Comparison of ENCODE assay signal across 13 cellular contexts in the genomic region with DNA sequence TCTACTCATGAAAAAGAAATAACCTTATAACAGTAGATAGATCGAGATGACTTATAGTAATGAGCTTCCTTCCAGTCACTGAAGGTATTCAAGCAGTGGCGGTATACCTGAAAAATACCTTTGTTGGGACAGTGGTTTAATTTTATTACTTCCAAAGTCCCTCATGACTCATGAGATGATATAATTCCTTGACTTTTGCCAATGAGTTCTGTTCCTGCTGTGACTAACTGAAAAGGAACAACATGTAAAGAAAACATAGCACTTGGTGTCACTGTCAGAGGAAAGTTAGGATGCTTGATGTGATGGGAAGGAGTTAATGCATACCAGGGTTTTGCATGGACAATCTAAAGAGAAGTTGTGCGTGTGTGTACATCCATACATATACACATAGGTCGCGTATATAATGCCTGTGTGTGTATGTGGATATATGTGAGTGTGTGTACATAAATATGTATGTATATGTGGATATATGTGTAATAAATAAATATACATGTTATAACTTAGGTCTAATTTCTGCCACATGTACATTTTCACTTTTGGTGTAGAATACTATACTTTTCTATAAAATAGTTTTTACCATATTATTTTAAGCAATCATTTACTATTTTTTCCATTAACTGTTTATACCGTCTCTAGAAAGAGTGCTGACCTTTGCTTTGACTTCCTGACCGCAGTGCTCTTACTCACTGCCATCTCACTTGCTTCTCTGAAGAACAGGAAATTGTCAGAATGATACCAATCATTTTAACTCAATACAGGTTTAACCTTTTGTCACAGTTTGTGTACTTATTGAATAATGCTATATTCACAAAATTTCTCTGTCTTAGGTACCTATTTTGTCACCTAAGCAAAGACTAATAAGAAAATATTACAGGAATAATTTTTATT. TPM values are rescaled to one million over a fixed set of nuclear protein-coding genes. Genes with fewer than 3 reads are reported as not detected.
DNase-seq lines count a peak whose midpoint lies in the region; ATAC-seq, FAIRE-seq and TF ChIP-seq lines count a peak whose summit lies in the region.
"Had no signal": no experiment of that assay in that cellular context is flagged by ENCODE, and none has a peak within 500 bp of the region (broad histone marks: within the 10 kb centered on the region; RNA-seq: fewer than 3 reads in every experiment).

No MANE protein-coding gene starts in this region.

- H3K36me3 ChIP-seq in astrocyte (ENCODE audit: insufficient read depth, low read length) (peaks cover 2% of the 10 kb centered on the region), mesenchymal stem cell (ENCODE audit: control insufficient read depth in 1 of 2, insufficient read depth in 2 of 2, low read depth in 1 of 2, low read length in 2 of 2) (peaks cover 0 to 19% of the 10 kb centered on the region in 2 experiments), mesendoderm (ENCODE audit: control insufficient read depth, insufficient read depth, low read length) (no peaks in the 10 kb centered on the region)

- H2BK12ac ChIP-seq in mesenchymal stem cell (ENCODE audit: low read length in 2 of 2), result no peak overlapping the region

- 23% methylated on average over 2 of the region's 7 CpGs for WGBS in mesenchymal stem cell
- WGBS in mesendoderm (ENCODE audit: extremely low coverage, insufficient coverage, low lambda C conversion rate), result no CpG with 5 or more reads among the region's 7 CpGs

- no peaks in the 10 kb centered on the region for H3K79me2 ChIP-seq in astrocyte (ENCODE audit: insufficient read depth, low read length)
- H3K79me2 ChIP-seq in mesendoderm (ENCODE audit: control insufficient read depth, insufficient read depth, low read length), result no peaks in the 10 kb centered on the region

- H3K9ac ChIP-seq in astrocyte (ENCODE audit: low read length), result no peak overlapping the region
- no peak overlapping the region for H3K9ac ChIP-seq in mesenchymal stem cell (ENCODE audit: low read length)
- no peak overlapping the region for H3K9ac ChIP-seq in mesendoderm (ENCODE audit: low read length)

- FAIRE-seq in RCC 7860 (lab: Jason Lieb, UNC), result peak; percentile 96
- FAIRE-seq in astrocyte (lab: Jason Lieb, UNC), result peak; percentile 54
- FAIRE-seq: G401.6, GM19239 had no signal

- H3K18ac ChIP-seq in mesenchymal stem cell (ENCODE audit: low read depth in 1 of 2, low read length in 2 of 2), result no peak overlapping the region
- H3K18ac ChIP-seq in mesendoderm (ENCODE audit: low read length), result no peak overlapping the region

- ATAC-seq in HG02642 (IDR thresholded peaks at IDR 0.05; ENCODE audit: poor library complexity, unreplicated experiment), result no peak

- H3K27me3 ChIP-seq in astrocyte (ENCODE audit: insufficient read depth, low read length) (no peaks in the 10 kb centered on the region), mesenchymal stem cell (ENCODE audit: control insufficient read depth in 1 of 2, insufficient read depth in 1 of 2, low read length in 2 of 2) (no peaks in the 10 kb centered on the region), mesendoderm (ENCODE audit: insufficient read depth, low read length, poor library complexity) (no peaks in the 10 kb centered on the region)

- no peak overlapping the region for H3K4me3 ChIP-seq in astrocyte (ENCODE audit: insufficient read depth, low read depth, low read length)
- no peak overlapping the region for H3K4me3 ChIP-seq in mesenchymal stem cell (ENCODE audit: insufficient read depth in 1 of 2, low read depth in 1 of 2, low read length in 2 of 2)
- H3K4me3 ChIP-seq in mesendoderm (ENCODE audit: low read length), result no peak overlapping the region

- no peak overlapping the region for H3K27ac Mint-ChIP-seq in astrocyte (ENCODE audit: unreplicated experiment)
- H3K27ac Mint-ChIP-seq: IgD-negative memory B cell had no signal

- no peaks in the 10 kb centered on the region for H4K20me1 ChIP-seq in astrocyte (ENCODE audit: insufficient read depth, low read length)

- H4K8ac ChIP-seq in mesenchymal stem cell (ENCODE audit: low read length) (no peak overlapping the region), mesendoderm (ENCODE audit: low read depth, low read length) (no peak overlapping the region)

- H2AK5ac ChIP-seq in mesenchymal stem cell (ENCODE audit: low read length, severe bottlenecking) (no peak overlapping the region), mesendoderm (ENCODE audit: low read length) (no peak overlapping the region)

- no peaks in the 10 kb centered on the region for H3K4me1 Mint-ChIP-seq in astrocyte (ENCODE audit: low read depth, unreplicated experiment)

- H3K4ac ChIP-seq in mesenchymal stem cell (ENCODE audit: low read depth in 1 of 2, low read length in 2 of 2) (no peak overlapping the region), mesendoderm (ENCODE audit: low read depth, low read length) (no peak overlapping the region)

- H2BK120ac ChIP-seq in mesenchymal stem cell (ENCODE audit: low read depth, low read length) (no peak overlapping the region), mesendoderm (ENCODE audit: low read depth, low read length) (no peak overlapping the region)

- H3K27ac ChIP-seq in astrocyte (ENCODE audit: low read depth, low read length) (no peak overlapping the region), mesenchymal stem cell (ENCODE audit: low read length, poor library complexity, severe bottlenecking) (peak overlapping the region; percentile 49), mesendoderm (ENCODE audit: low read depth, low read length) (no peak overlapping the region)

- peaks cover 10% of the 10 kb centered on the region for H3K4me1 ChIP-seq in astrocyte (ENCODE audit: insufficient read depth, low read length)
- peaks cover 4% of the 10 kb centered on the region for H3K4me1 ChIP-seq in mesenchymal stem cell (ENCODE audit: control insufficient read depth, insufficient read depth, low read depth, low read length)
- H3K4me1 ChIP-seq in mesendoderm (ENCODE audit: control insufficient read depth, low read depth, low read length), result no peaks in the 10 kb centered on the region

- H2BK15ac ChIP-seq in mesenchymal stem cell (ENCODE audit: low read depth, poor library complexity, severe bottlenecking), result no peak overlapping the region
- no peak overlapping the region for H2BK15ac ChIP-seq in mesendoderm (replicated peaks; ENCODE audit: low read depth)

- H4K91ac ChIP-seq in mesenchymal stem cell (ENCODE audit: low read length), result no peak overlapping the region

- DNase-seq in EL (peak; percentile 70), RCC 7860 (ENCODE audit: low spot score) (peak; percentile 68), astrocyte (ENCODE audit: low read depth) (peak; percentile 18), mesenchymal stem cell (peak; percentile 71), nucleus accumbens (lab: John Stamatoyannopoulos, UW) (no peak), DMS 273 treated with DMSO at 0.1 percent for 48 hours (lab: John Stamatoyannopoulos, UW) (no peak), mesendoderm (no peak)
- DNase-seq: NCI-H510A treated with DMSO at 0.1 percent for 48 hours, posterior cingulate gyrus had no signal

- no peak overlapping the region for H3K56ac ChIP-seq in mesendoderm (ENCODE audit: low read length)

- no peaks in the 10 kb centered on the region for H3K27me3 Mint-ChIP-seq in astrocyte (ENCODE audit: low read depth, unreplicated experiment)
- H3K27me3 Mint-ChIP-seq: IgD-negative memory B cell had no signal

- TF ChIP-seq CTCF in astrocyte (IDR thresholded peaks at IDR 0.05; ENCODE audit: insufficient read depth, low read depth, low read length), result no peak

- no peaks in the 10 kb centered on the region for H3K9me3 ChIP-seq in astrocyte (ENCODE audit: insufficient read depth, low read depth, low read length)
- no peaks in the 10 kb centered on the region for H3K9me3 ChIP-seq in mesenchymal stem cell (ENCODE audit: control insufficient read depth, low read length)

- H4K5ac ChIP-seq in mesendoderm (ENCODE audit: low read length), result no peak overlapping the region

- H2AFZ ChIP-seq in astrocyte (ENCODE audit: low read depth, low read length), result no peak overlapping the region
- no peak overlapping the region for H2AFZ ChIP-seq in mesenchymal stem cell (ENCODE audit: low read depth, low read length)

- H3K4me2 ChIP-seq in astrocyte (ENCODE audit: low read length) (peak overlapping the region; percentile 47), mesenchymal stem cell (ENCODE audit: low read length, poor library complexity, severe bottlenecking) (peak overlapping the region; percentile 11), mesendoderm (ENCODE audit: low read length) (no peak overlapping the region)

- H3K14ac ChIP-seq in mesenchymal stem cell (ENCODE audit: low read length in 2 of 2), result no peak overlapping the region

- H3K9me3 Mint-ChIP-seq in astrocyte (ENCODE audit: unreplicated experiment), result no peaks in the 10 kb centered on the region
- H3K9me3 Mint-ChIP-seq: IgD-negative memory B cell had no signal

- no peak overlapping the region for H2BK5ac ChIP-seq in mesenchymal stem cell (ENCODE audit: low read depth, low read length, poor library complexity, severe bottlenecking)
- H2BK5ac ChIP-seq in mesendoderm (ENCODE audit: low read length), result no peak overlapping the region

- H3K79me1 ChIP-seq in mesenchymal stem cell (replicated peaks; ENCODE audit: low read length, poor library complexity, severe bottlenecking) (peaks cover 4% of the 10 kb centered on the region), mesendoderm (ENCODE audit: low read length) (no peaks in the 10 kb centered on the region)

- H3K23ac ChIP-seq in mesenchymal stem cell (ENCODE audit: low read length in 2 of 2), result no peak overlapping the region
- no peak overlapping the region for H3K23ac ChIP-seq in mesendoderm (ENCODE audit: low read length)

- H3K4me3 Mint-ChIP-seq in astrocyte (ENCODE audit: unreplicated experiment), result no peak overlapping the region
- H3K4me3 Mint-ChIP-seq: IgD-negative memory B cell had no signal

- H3K36me3 Mint-ChIP-seq in astrocyte (ENCODE audit: low read depth, unreplicated experiment), result peaks cover 4% of the 10 kb centered on the region

RNA-seq across cellular contexts. Expression of a gene that starts 12.6 kb away (rescaled TPM):
- 112 and 124 TPM in 2 replicates for total RNA-seq in astrocyte
- 35.0 TPM for polyA plus RNA-seq in mesenchymal stem cell (2013, experiment 1 of 2)
- 35.8 TPM for polyA plus RNA-seq in mesenchymal stem cell (2013, experiment 2 of 2)
- 31.8 TPM for polyA plus RNA-seq in mesendoderm (2013, experiment 1 of 2)
- 30.1 TPM for polyA plus RNA-seq in mesendoderm (2013, experiment 2 of 2)

RNA-seq across cellular contexts. Expression of a gene that starts 14.9 kb away (rescaled TPM):
- 13.9 and 18.9 TPM in 2 replicates for total RNA-seq in astrocyte
- polyA plus RNA-seq in mesenchymal stem cell (2013, experiment 1 of 2), result 16.8 TPM
- polyA plus RNA-seq in mesenchymal stem cell (2013, experiment 2 of 2), result 17.1 TPM
- polyA plus RNA-seq in mesendoderm (2013, experiment 1 of 2), result 9.4 TPM
- 10.0 TPM for polyA plus RNA-seq in mesendoderm (2013, experiment 2 of 2)

RNA-seq across cellular contexts. Expression of a gene that starts 15.0 kb away (rescaled TPM):
- 2.8 and 3.3 TPM in 2 replicates for total RNA-seq in astrocyte
- 4.8 TPM for polyA plus RNA-seq in mesenchymal stem cell (2013, experiment 1 of 2)
- 4.4 TPM for polyA plus RNA-seq in mesenchymal stem cell (2013, experiment 2 of 2)
- 0.87 TPM for polyA plus RNA-seq in mesendoderm (2013, experiment 1 of 2)
- 0.81 TPM for polyA plus RNA-seq in mesendoderm (2013, experiment 2 of 2)

Comparison
In these comparisons a context has a peak if more than half of its experiments do, and no peak if none do; other contexts are left out.
1. DNase-seq: peak in EL (single experiment), RCC 7860 (single experiment), astrocyte (single experiment) and mesenchymal stem cell (single experiment); none in nucleus accumbens (0 of 56), DMS 273 treated with DMSO at 0.1 percent for 48 hours (single experiment) and mesendoderm (single experiment).